Comparison of ENCODE assay signal across 22 cellular contexts in the genomic region with DNA sequence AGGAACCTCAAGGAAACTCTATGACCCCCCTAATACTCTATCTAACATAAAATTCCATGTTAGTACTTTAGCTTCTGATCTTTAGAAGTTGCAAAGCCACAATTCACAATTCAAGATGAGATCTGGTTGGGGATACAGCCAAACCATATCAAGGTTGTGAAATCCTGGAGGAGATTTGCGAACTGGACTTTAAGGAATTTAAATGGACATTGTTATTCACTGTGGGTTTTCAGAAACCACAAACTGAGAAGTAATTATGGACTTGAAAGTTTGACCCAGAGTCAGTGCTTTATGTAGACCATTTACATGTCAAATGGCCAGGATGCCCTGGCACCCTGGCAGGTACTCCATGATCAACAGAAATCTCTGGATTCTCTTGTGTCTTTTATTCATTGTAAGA. TPM values are rescaled to one million over a fixed set of nuclear protein-coding genes. Genes with fewer than 3 reads are reported as not detected.
A peak's percentile ranks its signal among the peaks of the same experiment; 100 is the strongest.
DNase-seq lines count a peak whose midpoint lies in the region; ATAC-seq and TF ChIP-seq lines count a peak whose summit lies in the region.
"Had no signal": no experiment of that assay in that cellular context is flagged by ENCODE, and none has a peak within 500 bp of the region (broad histone marks: within the 10 kb centered on the region; RNA-seq: fewer than 3 reads in every experiment).

No MANE protein-coding gene starts in this region.

- POLR2A ChIA-PET in naive thymus-derived CD4-positive, alpha-beta T cell (lab: Charles Lee): no interaction called here

- peaks cover 0 to 4% (median 0%) of the 10 kb centered on the region in 3 experiments for H3K9me3 ChIP-seq in naive thymus-derived CD4-positive, alpha-beta T cell (ENCODE audit: control insufficient read depth in 2 of 3, low read length in 3 of 3)
- H3K9me3 ChIP-seq: body of pancreas, heart right ventricle, SJSA1, stomach had no signal

- intact Hi-C loops in naive thymus-derived CD4-positive, alpha-beta T cell (cut with micrococcal nuclease): no loop called here

- H3K36me3 Mint-ChIP-seq in naive thymus-derived CD4-positive, alpha-beta T cell: peaks cover 5 to 25% (median 10%) of the 10 kb centered on the region in 5 donors

- H3K4me1 Mint-ChIP-seq in naive thymus-derived CD4-positive, alpha-beta T cell: peaks cover 0 to 5% (median 3%) of the 10 kb centered on the region in 7 donors
- H3K4me1 Mint-ChIP-seq: GM23338 had no signal

- no peak overlapping the region for H3K27ac Mint-ChIP-seq in naive thymus-derived CD4-positive, alpha-beta T cell
- H3K27ac Mint-ChIP-seq: activated CD4-positive, alpha-beta T cell treated with anti-CD3 and anti-CD28 coated beads, Interleukin-2, amount 10 ng/mL, durations not matched to agents 24 days and 14 days; GM23338 had no signal

- no peak for ATAC-seq in naive thymus-derived CD4-positive, alpha-beta T cell
- no peak for ATAC-seq in GM21786 (IDR thresholded peaks at IDR 0.05; ENCODE audit: unreplicated experiment)
- ATAC-seq: body of pancreas, GM23338, heart right ventricle, K562 had no signal

- no peaks in the 10 kb centered on the region for H3K36me3 ChIP-seq in naive thymus-derived CD4-positive, alpha-beta T cell (ENCODE audit: control insufficient read depth in 2 of 3, insufficient read depth in 3 of 3, low read length in 3 of 3)

- peaks cover 2 to 74% (median 17%) of the 10 kb centered on the region in 11 donors for H3K9me3 Mint-ChIP-seq in naive thymus-derived CD4-positive, alpha-beta T cell

- no peak for TF ChIP-seq CTCF in AG09319 (IDR thresholded peaks at IDR 0.05; ENCODE audit: low read depth, low read length)

- no peak overlapping the region for H3K4me3 Mint-ChIP-seq in naive thymus-derived CD4-positive, alpha-beta T cell
- H3K4me3 Mint-ChIP-seq: activated CD4-positive, alpha-beta T cell treated with anti-CD3 and anti-CD28 coated beads, Interleukin-2, amount 10 ng/mL, durations not matched to agents 24 days and 14 days; GM23338 had no signal

- H3K27me3 ChIP-seq in naive thymus-derived CD4-positive, alpha-beta T cell (ENCODE audit: control insufficient read depth in 2 of 2, insufficient read depth in 2 of 2, low read length in 2 of 2): no peaks in the 10 kb centered on the region
- H3K27me3 ChIP-seq: body of pancreas, heart right ventricle, SJSA1, stomach had no signal

- DNase-seq in AG09319 (ENCODE audit: extremely low read depth, low read depth): peak; percentile 56
- peak; percentile 29 for DNase-seq in LoVo (ENCODE audit: low spot score)
- peak; percentile 88 for DNase-seq in astrocyte of the hippocampus (ENCODE audit: low read depth, low spot score)
- DNase-seq in myocyte (ENCODE audit: low read depth): peak; percentile 51
- DNase-seq in naive thymus-derived CD4-positive, alpha-beta T cell: no peak
- no peak for DNase-seq in T-helper 1 cell
- DNase-seq in stimulated activated CD4-positive, alpha-beta T cell treated with anti-CD3 and anti-CD28 coated beads, Interleukin-2, amount 100 ng/mL, for 48 hours: no peak
- DNase-seq: activated CD4-positive, alpha-beta T cell treated with anti-CD3 and anti-CD28 coated beads, Interleukin-2, amount 10 ng/mL, durations not matched to agents 24 days and 14 days; activated naive CD4-positive, alpha-beta T cell treated with Interleukin-2 at 50 U/mL for 16 hours; body of pancreas; dermis blood vessel endothelial cell; GDM1; heart right ventricle; kidney; NCI-H69; stomach; T1000 had no signal

- no peaks in the 10 kb centered on the region for H3K4me1 ChIP-seq in naive thymus-derived CD4-positive, alpha-beta T cell (ENCODE audit: control insufficient read depth in 2 of 2, insufficient read depth in 2 of 2, low read length in 2 of 2)
- H3K4me1 ChIP-seq: body of pancreas, stomach had no signal

- no peak overlapping the region for H3K4me3 ChIP-seq in naive thymus-derived CD4-positive, alpha-beta T cell (ENCODE audit: low read length)
- H3K4me3 ChIP-seq: body of pancreas, GM23338, heart right ventricle, K562, SJSA1, stomach had no signal

- CTCF ChIA-PET in naive thymus-derived CD4-positive, alpha-beta T cell (lab: Charles Lee): no interaction called here

- no peak overlapping the region for H3K27ac ChIP-seq in naive thymus-derived CD4-positive, alpha-beta T cell (ENCODE audit: low read depth, low read length)
- H3K27ac ChIP-seq: body of pancreas, epithelial cell of prostate, heart right ventricle, SJSA1, stomach had no signal

- H3K27me3 Mint-ChIP-seq in naive thymus-derived CD4-positive, alpha-beta T cell: no peaks in the 10 kb centered on the region
- H3K27me3 Mint-ChIP-seq: activated CD4-positive, alpha-beta T cell treated with anti-CD3 and anti-CD28 coated beads, Interleukin-2, amount 10 ng/mL, durations not matched to agents 24 days and 14 days had no signal

RNA-seq across cellular contexts. Expression of a gene that starts 14.2 kb away (rescaled TPM):
- total RNA-seq in myocyte: 1.3 and 2.6 TPM in 2 replicates
- 5.9 TPM for polyA plus RNA-seq in myocyte (2012)
- 10 to 100 TPM in 1 of 5 experiments, 1 to 10 TPM in 4; 2.6 to 14.8 (median 4.9) TPM for total RNA-seq in naive thymus-derived CD4-positive, alpha-beta T cell
- 1 to 10 TPM; 2.0 to 7.1 TPM for polyA plus RNA-seq in naive thymus-derived CD4-positive, alpha-beta T cell

Comparison
In these comparisons a context has a peak if more than half of its experiments do, and no peak if none do; other contexts are left out.
1. DNase-seq: peak in AG09319 (single experiment), LoVo (single experiment), astrocyte of the hippocampus (single experiment) and myocyte (single experiment); none in naive thymus-derived CD4-positive, alpha-beta T cell (0 of 9), T-helper 1 cell (0 of 5) and stimulated activated CD4-positive, alpha-beta T cell treated with anti-CD3 and anti-CD28 coated beads, Interleukin-2, amount 100 ng/mL, for 48 hours (0 of 2).